In genomic region chr12:132986885-132987225, GRCh38 we compare ENCODE assay signal across 8 cellular contexts. TPM values are rescaled to one million over a fixed set of nuclear protein-coding genes. Genes with fewer than 3 reads are reported as not detected.
DNase-seq lines count a peak whose midpoint lies in the region; ATAC-seq and TF ChIP-seq lines count a peak whose summit lies in the region.

No MANE protein-coding gene starts in this region.

- ATAC-seq in GM21529 (IDR thresholded peaks at IDR 0.05; ENCODE audit: unreplicated experiment): no peak
- ATAC-seq in GM19351 (IDR thresholded peaks at IDR 0.05; ENCODE audit: unreplicated experiment): no peak
- ATAC-seq in HG03565 (IDR thresholded peaks at IDR 0.05; ENCODE audit: unreplicated experiment): no peak

- H3K4me3 ChIP-seq in endodermal cell (ENCODE audit: low read length): peak overlapping the region; percentile 97
- peak overlapping the region; percentile 87 to 93 for H3K4me3 ChIP-seq in neutrophil (ENCODE audit: low read depth in 1 of 2, low read length in 1 of 2)

- peak overlapping the region; percentile 89 for H3K4me3 Mint-ChIP-seq in activated naive CD4-positive, alpha-beta T cell treated with anti-CD3 and anti-CD28 coated beads, Interleukin-2, amount 50 U/mL, for 24 hours
- H3K4me3 Mint-ChIP-seq in endodermal cell: peak overlapping the region; percentile 87

- H3K4me1 Mint-ChIP-seq in activated naive CD4-positive, alpha-beta T cell treated with anti-CD3 and anti-CD28 coated beads, Interleukin-2, amount 50 U/mL, for 24 hours: peaks cover 37% of the 10 kb centered on the region
- H3K4me1 Mint-ChIP-seq in endodermal cell: peaks cover 11% of the 10 kb centered on the region

- peaks cover 65% of the 10 kb centered on the region for H3K9me3 ChIP-seq in endodermal cell (ENCODE audit: control insufficient read depth, low read length)
- peaks cover 13% of the 10 kb centered on the region for H3K9me3 ChIP-seq in neutrophil

- no peak for DNase-seq in activated naive CD4-positive, alpha-beta T cell treated with Interleukin-2 at 50 U/mL for 16 hours
- DNase-seq in OCI-M1 (lab: John Stamatoyannopoulos, UW): peak; percentile 36
- no peak for DNase-seq in endodermal cell

- peak overlapping the region; percentile 14 for H3K27ac Mint-ChIP-seq in activated naive CD4-positive, alpha-beta T cell treated with anti-CD3 and anti-CD28 coated beads, Interleukin-2, amount 50 U/mL, for 24 hours
- peak overlapping the region; percentile 64 for H3K27ac Mint-ChIP-seq in endodermal cell

- H3K27ac ChIP-seq in endodermal cell (ENCODE audit: low read depth, low read length): no peak overlapping the region
- H3K27ac ChIP-seq in neutrophil: peak overlapping the region; percentile 66

- H3K27me3 ChIP-seq in endodermal cell (ENCODE audit: control insufficient read depth, insufficient read depth, low read length, poor library complexity, severe bottlenecking) (no peaks in the 10 kb centered on the region), neutrophil (no peaks in the 10 kb centered on the region)

- peak overlapping the region; percentile 74 for H3K9ac ChIP-seq in endodermal cell (ENCODE audit: extremely low read depth, low read length, poor library complexity, severe bottlenecking)

- H3K9me3 Mint-ChIP-seq in activated naive CD4-positive, alpha-beta T cell treated with anti-CD3 and anti-CD28 coated beads, Interleukin-2, amount 50 U/mL, for 24 hours: peaks cover 11% of the 10 kb centered on the region
- peaks cover 70% of the 10 kb centered on the region for H3K9me3 Mint-ChIP-seq in endodermal cell

- H3K36me3 Mint-ChIP-seq in activated naive CD4-positive, alpha-beta T cell treated with anti-CD3 and anti-CD28 coated beads, Interleukin-2, amount 50 U/mL, for 24 hours: peaks cover 32% of the 10 kb centered on the region
- H3K36me3 Mint-ChIP-seq in endodermal cell (ENCODE audit: low read depth): peaks cover 43% of the 10 kb centered on the region

- H3K36me3 ChIP-seq in endodermal cell (ENCODE audit: control insufficient read depth, insufficient read depth, low read length) (peaks cover 17% of the 10 kb centered on the region), neutrophil (no peaks in the 10 kb centered on the region)

- 20 to 21% methylated on average over 7 to 11 of the region's 11 CpGs for WGBS in endodermal cell (ENCODE audit: insufficient coverage in 1 of 2, insufficient read length in 1 of 2), 2 experiments

- TF ChIP-seq CTCF in endodermal cell (conservative IDR thresholded peaks at IDR 0.05): no peak
- TF ChIP-seq CTCF in neutrophil (IDR thresholded peaks at IDR 0.05): no peak

- H3K4me1 ChIP-seq in endodermal cell (ENCODE audit: control insufficient read depth, insufficient read depth, low read length) (no peaks in the 10 kb centered on the region), neutrophil (ENCODE audit: control insufficient read depth in 1 of 2, insufficient read depth in 1 of 2, low read depth in 1 of 2, low read length in 1 of 2) (peaks cover 15 to 19% of the 10 kb centered on the region in 2 experiments)

- H3K27me3 Mint-ChIP-seq in activated naive CD4-positive, alpha-beta T cell treated with anti-CD3 and anti-CD28 coated beads, Interleukin-2, amount 50 U/mL, for 24 hours: peaks cover 1% of the 10 kb centered on the region
- no peaks in the 10 kb centered on the region for H3K27me3 Mint-ChIP-seq in endodermal cell (ENCODE audit: insufficient read depth)

RNA-seq across cellular contexts. Expression of gene ZNF26, which starts 0.7 kb away (rescaled TPM):
- 10 to 100 TPM; 13.5 to 16.0 TPM for total RNA-seq in endodermal cell
- polyA plus RNA-seq in endodermal cell (2013, experiment 1 of 2): 7.8 TPM
- 7.7 TPM for polyA plus RNA-seq in endodermal cell (2013, experiment 2 of 2)

RNA-seq across cellular contexts. Expression of gene ZNF605, which starts 30.7 kb away (rescaled TPM):
- 10 to 100 TPM; 12.8 to 25.8 TPM for total RNA-seq in endodermal cell
- 9.9 TPM for polyA plus RNA-seq in endodermal cell (2013, experiment 1 of 2)
- polyA plus RNA-seq in endodermal cell (2013, experiment 2 of 2): 9.2 TPM

RNA-seq across cellular contexts. Expression of gene ZNF84, which starts 50.5 kb away (rescaled TPM):
- total RNA-seq in endodermal cell: 10 to 100 TPM; 50.2 to 52.6 TPM
- 37.3 TPM for polyA plus RNA-seq in endodermal cell (2013, experiment 1 of 2)
- 34.0 TPM for polyA plus RNA-seq in endodermal cell (2013, experiment 2 of 2)
